12 cellular contexts compared by ENCODE assay signal in genomic region chr4:165209796-165210195, GRCh38. TPM values are rescaled to one million over a fixed set of nuclear protein-coding genes. Genes with fewer than 3 reads are reported as not detected.
DNase-seq lines count a peak whose midpoint lies in the region; ATAC-seq and TF ChIP-seq lines count a peak whose summit lies in the region.
"Had no signal": no experiment of that assay in that cellular context is flagged by ENCODE, and none has a peak within 500 bp of the region (broad histone marks: within the 10 kb centered on the region; RNA-seq: fewer than 3 reads in every experiment).

No MANE protein-coding gene starts in this region.

- H3K4me3 Mint-ChIP-seq in neural progenitor cell = peak overlapping the region; percentile 10

- H3K4me1 Mint-ChIP-seq in neural progenitor cell = peaks cover 15% of the 10 kb centered on the region

- no peak for TF ChIP-seq EP300 in SK-N-SH (IDR thresholded peaks at IDR 0.05; ENCODE audit: borderline replicate concordance in 1 of 2, low read depth in 1 of 2, low read length in 1 of 2)

- H3K9me3 Mint-ChIP-seq in neural progenitor cell = no peaks in the 10 kb centered on the region

- CTCF ChIA-PET in SK-N-SH (lab: Yijun Ruan, JAX) = interaction anchor here (1.4 to 1.5 kb wide), 2 partner anchors 79 to 135 kb away, joined by 3 to 6 read pairs; no protein-coding TSS in a partner anchor

- H3F3A ChIP-seq in SK-N-SH (replicated peaks; ENCODE audit: insufficient read depth) (no peaks in the 10 kb centered on the region), OCI-LY1 (ENCODE audit: insufficient read depth, low read length) (no peaks in the 10 kb centered on the region; the same call in 1 of the 2 replicates), neural progenitor cell (ENCODE audit: low read depth) (peaks cover 15% of the 10 kb centered on the region)

- H3K4me1 ChIP-seq in SK-N-SH (ENCODE audit: control insufficient read depth in 1 of 2, insufficient read depth in 2 of 2, low read depth in 1 of 2, low read length in 1 of 2) (peaks cover 9 to 16% of the 10 kb centered on the region in 2 experiments; a peak in 3 of 4 replicates), OCI-LY1 (ENCODE audit: insufficient read depth, low read length, severe bottlenecking) (peaks cover 52% of the 10 kb centered on the region), neural progenitor cell (peaks cover 52% of the 10 kb centered on the region)

- no peak overlapping the region for H2AFZ ChIP-seq in SK-N-SH (ENCODE audit: low read depth)
- no peak overlapping the region for H2AFZ ChIP-seq in OCI-LY1 (ENCODE audit: low read length)
- H2AFZ ChIP-seq in neural progenitor cell (replicated peaks) = no peak overlapping the region

- H3K27ac ChIP-seq in SK-N-SH (ENCODE audit: low read depth in 2 of 2, low read length in 1 of 2) = peak overlapping the region in 1 of 2 experiments; percentile 76; a peak in 2 of 4 replicates
- no peak overlapping the region for H3K27ac ChIP-seq in OCI-LY1 (ENCODE audit: low read depth, low read length, poor library complexity, severe bottlenecking)
- no peak overlapping the region for H3K27ac ChIP-seq in neural progenitor cell
- H3K27ac ChIP-seq: lower lobe of right lung, Peyer's patch had no signal

- peaks cover 2% of the 10 kb centered on the region for H3K27me3 Mint-ChIP-seq in neural progenitor cell (ENCODE audit: insufficient read depth, low read depth)

- no peak overlapping the region for H3K9ac ChIP-seq in SK-N-SH
- H3K9ac ChIP-seq in OCI-LY1 (ENCODE audit: low read length) = no peak overlapping the region; the same call in 1 of the 2 replicates
- no peak overlapping the region for H3K9ac ChIP-seq in neural progenitor cell

- 86% methylated on average over 5 of the region's 5 CpGs for WGBS in SK-N-SH (ENCODE audit: low lambda C conversion rate)

- peak overlapping the region; percentile 81; the same call in 1 of the 2 replicates for H3K4me2 ChIP-seq in SK-N-SH
- H3K4me2 ChIP-seq in OCI-LY1 (ENCODE audit: low read length) = peak overlapping the region; percentile 31; the same call in 1 of the 2 replicates
- peak overlapping the region; percentile 84 for H3K4me2 ChIP-seq in neural progenitor cell

- no peaks in the 10 kb centered on the region for H3K9me2 ChIP-seq in SK-N-SH
- no peaks in the 10 kb centered on the region for H3K9me2 ChIP-seq in OCI-LY1 (ENCODE audit: low read depth, low read length)

- POLR2A ChIA-PET in SK-N-SH (lab: Yijun Ruan, JAX) = no interaction called here

- H3K79me2 ChIP-seq in SK-N-SH (ENCODE audit: insufficient read depth) (peaks cover 58% of the 10 kb centered on the region), OCI-LY1 (ENCODE audit: insufficient read depth, low read length) (peaks cover 26% of the 10 kb centered on the region), neural progenitor cell (ENCODE audit: low read depth) (peaks cover 63% of the 10 kb centered on the region)

- no peaks in the 10 kb centered on the region for H3K27me3 ChIP-seq in SK-N-SH (ENCODE audit: insufficient read depth)
- no peaks in the 10 kb centered on the region for H3K27me3 ChIP-seq in OCI-LY1 (ENCODE audit: insufficient read depth, low read length)
- peaks cover 22% of the 10 kb centered on the region for H3K27me3 ChIP-seq in neural progenitor cell
- H3K27me3 ChIP-seq: Peyer's patch had no signal

- H4K20me1 ChIP-seq in SK-N-SH (ENCODE audit: insufficient read depth) (no peaks in the 10 kb centered on the region; the same call in 1 of the 2 replicates), OCI-LY1 (ENCODE audit: insufficient read depth, low read length) (no peaks in the 10 kb centered on the region), neural progenitor cell (ENCODE audit: low read depth) (peaks cover 24% of the 10 kb centered on the region)

- no peak for TF ChIP-seq RAD21 in SK-N-SH (IDR thresholded peaks at IDR 0.05; ENCODE audit: low read length)

- no peaks in the 10 kb centered on the region for H3K36me3 Mint-ChIP-seq in neural progenitor cell

- H3K4me3 ChIP-seq in SK-N-SH (ENCODE audit: low read depth in 2 of 2, low read length in 1 of 2) (peak overlapping the region in 1 of 2 experiments; percentile 96; a peak in 1 of 4 replicates), OCI-LY1 (ENCODE audit: low read depth, low read length, poor library complexity, severe bottlenecking) (no peak overlapping the region), neural progenitor cell (no peak overlapping the region)
- H3K4me3 ChIP-seq: Peyer's patch had no signal

- TF ChIP-seq CTCF in SK-N-SH (IDR thresholded peaks at IDR 0.05) (no peak), OCI-LY1 (IDR thresholded peaks at IDR 0.05; ENCODE audit: low read length) (no peak), neural progenitor cell (IDR thresholded peaks at IDR 0.05) (no peak)

- H3K9me3 ChIP-seq in SK-N-SH (no peaks in the 10 kb centered on the region), OCI-LY1 (ENCODE audit: low read length) (no peaks in the 10 kb centered on the region), neural progenitor cell (ENCODE audit: low read depth) (no peaks in the 10 kb centered on the region)
- H3K9me3 ChIP-seq: lower lobe of right lung, Peyer's patch had no signal

- DNase-seq in SK-N-SH = no peak
- DNase-seq in cerebellar cortex (ENCODE audit: low spot score) = peak; percentile 16
- DNase-seq in neural progenitor cell (ENCODE audit: low spot score) = no peak
- DNase-seq in H4 (ENCODE audit: low spot score) = no peak
- DNase-seq: lower lobe of right lung, NCI-H2171 treated with DMSO at 0.1 percent for 48 hours, Peyer's patch had no signal

- ATAC-seq in SK-N-SH treated with all-trans-retinoic acid at 6 μM for 48 hours (no peak), GM21360 (IDR thresholded peaks at IDR 0.05; ENCODE audit: unreplicated experiment) (no peak), HG02642 (IDR thresholded peaks at IDR 0.05; ENCODE audit: poor library complexity, unreplicated experiment) (no peak)
- ATAC-seq: HCT116, lower lobe of right lung had no signal

- peaks cover 0 to 4% of the 10 kb centered on the region in 2 experiments for H3K36me3 ChIP-seq in SK-N-SH (replicated peaks in 1 of 2; ENCODE audit: control insufficient read depth in 1 of 2, insufficient read depth in 2 of 2, low read length in 1 of 2)
- no peaks in the 10 kb centered on the region for H3K36me3 ChIP-seq in OCI-LY1 (ENCODE audit: insufficient read depth, low read length)
- no peaks in the 10 kb centered on the region for H3K36me3 ChIP-seq in neural progenitor cell
- H3K36me3 ChIP-seq: lower lobe of right lung, Peyer's patch had no signal

- no peak overlapping the region for H3K27ac Mint-ChIP-seq in neural progenitor cell

TF ChIP-seq in SK-N-SH, 30 proteins besides CTCF, POLR2A, EP300 and RAD21 (continues in another document):
- TF ChIP-seq NRF1 (IDR thresholded peaks at IDR 0.05; ENCODE audit: low read depth, low read length) (no peak), POLR2AphosphoS5 (IDR thresholded peaks at IDR 0.05; ENCODE audit: low read depth, low read length) (no peak), RCOR1 (IDR thresholded peaks at IDR 0.05; ENCODE audit: low read length) (no peak), PBX3 (IDR thresholded peaks at IDR 0.05) (no peak), TEAD4 (IDR thresholded peaks at IDR 0.05; ENCODE audit: borderline replicate concordance, insufficient read depth) (no peak), GABPA (IDR thresholded peaks at IDR 0.05; ENCODE audit: low read depth) (no peak), FOSL2 (IDR thresholded peaks at IDR 0.05; ENCODE audit: borderline replicate concordance, low read depth) (no peak), FOXM1 (IDR thresholded peaks at IDR 0.05; ENCODE audit: low read depth) (no peak)

TF ChIP-seq in SK-N-SH treated with all-trans-retinoic acid at 6 μM for 48 hours, 23 proteins besides CTCF, POLR2A, EP300 and RAD21:
- TF ChIP-seq TCF4 (CRISPR knock-in tag; IDR thresholded peaks at IDR 0.05; ENCODE audit: borderline replicate concordance) (no peak), ESRRG (CRISPR knock-in tag; IDR thresholded peaks at IDR 0.05) (no peak), SNAI2 (CRISPR knock-in tag; IDR thresholded peaks at IDR 0.05) (no peak), GLIS3 (CRISPR knock-in tag; IDR thresholded peaks at IDR 0.05) (no peak), CSRNP3 (CRISPR knock-in tag; IDR thresholded peaks at IDR 0.05) (no peak), RARB (CRISPR knock-in tag; IDR thresholded peaks at IDR 0.05) (no peak)

RNA-seq across cellular contexts. Expression of gene KLHL2, which starts 2.4 kb away (rescaled TPM):
- 25.0 and 36.0 TPM in 2 replicates for polyA plus RNA-seq in SK-N-SH (2012; rRNA removed)
- polyA plus RNA-seq in SK-N-SH (2012; cell fraction: cytosol; rRNA removed) = 37.5 and 46.0 TPM in 2 replicates
- 15.9 and 28.9 TPM in 2 replicates for polyA plus RNA-seq in SK-N-SH (2012; cell fraction: nucleus; rRNA removed)
- total RNA-seq in neural progenitor cell (ENCODE audit: low replicate concordance) = 18.6 and 24.3 TPM in 2 replicates
- 12.0 and 13.2 TPM in 2 replicates for total RNA-seq in H4 (2014; rRNA removed; shearing (Covaris generic))

Comparison
In these comparisons a context has a peak if more than half of its experiments do, and no peak if none do; other contexts are left out.
1. H3K4me2 ChIP-seq: peak in every context shown above with its lines; median percentile 84 in neural progenitor cell; 81 in SK-N-SH; 31 in OCI-LY1.